Comparison of ENCODE assay signal across 11 cellular contexts in genomic region chr12:53618340-53618739, GRCh38. TPM values are rescaled to one million over a fixed set of nuclear protein-coding genes. Genes with fewer than 3 reads are reported as not detected.
DNase-seq lines count a peak whose midpoint lies in the region; ATAC-seq, FAIRE-seq and TF ChIP-seq lines count a peak whose summit lies in the region.
"Had no signal": no experiment of that assay in that cellular context is flagged by ENCODE, and none has a peak within 500 bp of the region (broad histone marks: within the 10 kb centered on the region; RNA-seq: fewer than 3 reads in every experiment).

No MANE protein-coding gene starts in this region.

- H3K27me3 ChIP-seq in HL-60 (ENCODE audit: insufficient read depth, poor library complexity, severe bottlenecking) (no peaks in the 10 kb centered on the region), lower lobe of right lung (ENCODE audit: low read depth) (no peaks in the 10 kb centered on the region)

- H3K4me3 ChIP-seq in HL-60 (replicated peaks; ENCODE audit: insufficient read depth, low read length) = peak overlapping the region; percentile 35
- peak overlapping the region; percentile 31 for H3K4me3 ChIP-seq in lower lobe of right lung

- peaks cover 21% of the 10 kb centered on the region for H3K36me3 Mint-ChIP-seq in activated CD8-positive, alpha-beta T cell treated with anti-CD3 and anti-CD28 coated beads, Interleukin-2, amount 10 ng/mL, durations not matched to agents 7 days and 5 days (ENCODE audit: low read depth)

- H3K9me3 Mint-ChIP-seq in activated CD8-positive, alpha-beta T cell treated with anti-CD3 and anti-CD28 coated beads, Interleukin-2, amount 10 ng/mL, durations not matched to agents 7 days and 5 days (ENCODE audit: insufficient read depth) = no peaks in the 10 kb centered on the region

- POLR2A ChIA-PET in activated CD8-positive, alpha-beta T cell treated with anti-CD3 and anti-CD28 coated beads, Interleukin-2, amount 10 ng/mL, durations not matched to agents 7 days and 5 days (lab: Charles Lee) = no interaction called here

- peak overlapping the region; percentile 60 for H3K27ac Mint-ChIP-seq in activated CD8-positive, alpha-beta T cell treated with anti-CD3 and anti-CD28 coated beads, Interleukin-2, amount 10 ng/mL, durations not matched to agents 7 days and 5 days

- no peak for TF ChIP-seq CTCF in HL-60 (IDR thresholded peaks at IDR 0.05; ENCODE audit: insufficient read depth, low read length)
- no peak for TF ChIP-seq CTCF in lower lobe of right lung (IDR thresholded peaks at IDR 0.05)

- no peak for ATAC-seq in activated CD8-positive, alpha-beta T cell treated with anti-CD3 and anti-CD28 coated beads, Interleukin-2, amount 10 ng/mL, durations not matched to agents 7 days and 5 days
- ATAC-seq in lower lobe of right lung (no peak), GM18505 (IDR thresholded peaks at IDR 0.05; ENCODE audit: unreplicated experiment) (no peak)

- CTCF ChIA-PET in activated CD8-positive, alpha-beta T cell treated with anti-CD3 and anti-CD28 coated beads, Interleukin-2, amount 10 ng/mL, durations not matched to agents 7 days and 5 days (lab: Charles Lee) = interaction anchor here (2.2 to 2.6 kb wide), 2 partner anchors 57 to 75 kb away, joined by 5 to 6 read pairs; partner anchors contain the start of gene ATP5MC2

- no peaks in the 10 kb centered on the region for H3K27me3 Mint-ChIP-seq in activated CD8-positive, alpha-beta T cell treated with anti-CD3 and anti-CD28 coated beads, Interleukin-2, amount 10 ng/mL, durations not matched to agents 7 days and 5 days (ENCODE audit: low read depth)

- peaks cover 31% of the 10 kb centered on the region for H3K4me1 Mint-ChIP-seq in activated CD8-positive, alpha-beta T cell treated with anti-CD3 and anti-CD28 coated beads, Interleukin-2, amount 10 ng/mL, durations not matched to agents 7 days and 5 days (ENCODE audit: low read depth)

- FAIRE-seq in A204.1 (lab: Jason Lieb, UNC) = peak; percentile 53

- no peak for TF ChIP-seq POLR2A in GM18505 (IDR thresholded peaks at IDR 0.05; ENCODE audit: borderline replicate concordance, extremely low read depth, insufficient read depth, insufficient read length)

- peak overlapping the region; percentile 73 for H3K27ac ChIP-seq in HL-60 (replicated peaks)
- H3K27ac ChIP-seq in lower lobe of right lung = peak overlapping the region; percentile 50

- DNase-seq in HL-60 (ENCODE audit: low read depth in 1 of 2, low spot score in 1 of 2) (no peak), lower lobe of right lung (no peak), SKM-1 treated with dmso at 0.1 percent for 144 hours (lab: John Stamatoyannopoulos, UW; ENCODE audit: unreplicated experiment) (no peak), GM19238 (ENCODE audit: insufficient read length, low spot score) (no peak), T-helper 9 cell (no peak)
- no peak for DNase-seq in activated CD8-positive, alpha-beta T cell treated with anti-CD3 and anti-CD28 coated beads, Interleukin-2, amount 10 ng/mL, durations not matched to agents 7 days and 5 days
- DNase-seq: activated effector memory CD4-positive, alpha-beta T cell treated with anti-CD3 and anti-CD28 coated beads, Interleukin-2, amount 50 U/mL, for 16 hours; GDM1; NCI-H510A had no signal

- H3K4me1 ChIP-seq in lower lobe of right lung = peaks cover 70% of the 10 kb centered on the region

- no peaks in the 10 kb centered on the region for H3K9me3 ChIP-seq in lower lobe of right lung

- H3K36me3 ChIP-seq in lower lobe of right lung = peaks cover 17% of the 10 kb centered on the region

- peak overlapping the region; percentile 74 for H3K4me3 Mint-ChIP-seq in activated CD8-positive, alpha-beta T cell treated with anti-CD3 and anti-CD28 coated beads, Interleukin-2, amount 10 ng/mL, durations not matched to agents 7 days and 5 days

- intact Hi-C loops in lower lobe of right lung (cut with DNase I) = no loop called here

RNA-seq across cellular contexts. Expression of gene ATF7, which starts 7.8 kb away (rescaled TPM):
- 10 to 100 TPM; 27.7 to 28.7 TPM for total RNA-seq in activated CD8-positive, alpha-beta T cell treated with anti-CD3 and anti-CD28 coated beads, Interleukin-2, amount 10 ng/mL, durations not matched to agents 7 days and 5 days
- 61.2 TPM for total RNA-seq in lower lobe of right lung

RNA-seq across cellular contexts. Expression of gene ATP5MC2, which starts 57.5 kb away (rescaled TPM):
- 100 to 1,000 TPM; 241 to 247 TPM for total RNA-seq in activated CD8-positive, alpha-beta T cell treated with anti-CD3 and anti-CD28 coated beads, Interleukin-2, amount 10 ng/mL, durations not matched to agents 7 days and 5 days
- 264 TPM for total RNA-seq in lower lobe of right lung
